Comparison of ENCODE assay signal across 20 cellular contexts in the genomic region with DNA sequence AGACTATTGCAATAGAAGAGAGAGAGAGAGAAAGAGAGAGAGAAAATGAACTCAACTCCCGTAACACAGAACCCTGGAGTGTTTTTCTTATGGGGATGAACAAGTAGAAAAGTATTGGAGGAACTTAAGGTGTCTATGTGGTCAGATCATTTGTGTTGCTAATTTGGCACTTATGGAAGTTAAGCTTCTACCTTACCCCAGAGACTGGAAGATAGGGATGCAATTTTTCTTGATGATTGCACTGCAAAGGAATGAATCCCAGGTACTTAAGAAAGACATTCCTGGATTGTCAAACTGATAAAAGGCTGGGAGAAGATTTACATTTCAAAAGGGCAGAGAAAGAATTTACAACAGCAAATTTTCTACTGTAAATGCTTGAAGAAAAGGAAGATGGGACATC. TPM values are rescaled to one million over a fixed set of nuclear protein-coding genes. Genes with fewer than 3 reads are reported as not detected.
DNase-seq lines count a peak whose midpoint lies in the region; ATAC-seq and TF ChIP-seq lines count a peak whose summit lies in the region.
"Had no signal": no experiment of that assay in that cellular context is flagged by ENCODE, and none has a peak within 500 bp of the region (broad histone marks: within the 10 kb centered on the region; RNA-seq: fewer than 3 reads in every experiment).

No MANE protein-coding gene starts in this region.

- no peak for TF ChIP-seq CTCF in vagina (IDR thresholded peaks at IDR 0.05)

- peak; percentile 12 for DNase-seq in astrocyte of the hippocampus (ENCODE audit: low read depth, low spot score)
- peak; percentile 27 for DNase-seq in iPS DF 6.9 (ENCODE audit: low read depth, low spot score)
- DNase-seq in vagina (ENCODE audit: extremely low spot score in 2 of 2), result no peak
- DNase-seq in middle frontal gyrus (ENCODE audit: extremely low spot score, low spot score), result no peak
- no peak for DNase-seq in activated effector memory CD4-positive, alpha-beta T cell treated with anti-CD3 and anti-CD28 coated beads, Interleukin-2, amount 50 U/mL, for 16 hours
- DNase-seq: CD4-positive, CD25-positive, alpha-beta regulatory T cell; COR-L47; DMS 273 treated with DMSO at 0.1 percent for 48 hours; DMS79 treated with DMSO at 0.1 percent for 48 hours; GM23248; KG1; NCI-H1092; NCI-H1436 treated with DMSO at 0.1 percent for 48 hours; NCI-H1930; SIG-M5; SK-N-SH had no signal

- H3K4me1 ChIP-seq in HUES48 (ENCODE audit: control insufficient read depth, insufficient read depth, low read length) (peaks cover 19% of the 10 kb centered on the region), iPS DF 6.9 (ENCODE audit: control insufficient read depth, insufficient read depth, low read length) (no peaks in the 10 kb centered on the region), vagina (no peaks in the 10 kb centered on the region)

- H3K9me3 ChIP-seq in HUES48 (ENCODE audit: control insufficient read depth, insufficient read depth, low read length) (0 out of 2 replicates have a peak, but pooled peaks cover 3% of the 10 kb centered on the region), iPS DF 6.9 (ENCODE audit: control insufficient read depth, insufficient read depth, low read length) (no peaks in the 10 kb centered on the region), vagina (no peaks in the 10 kb centered on the region)
- H3K9me3 ChIP-seq: SK-N-SH had no signal

- no peak overlapping the region for H3K9ac ChIP-seq in HUES48 (ENCODE audit: low read depth, low read length)
- H3K9ac ChIP-seq: GM23248, SK-N-SH had no signal

- no peaks in the 10 kb centered on the region for H3K36me3 ChIP-seq in HUES48 (ENCODE audit: control insufficient read depth, insufficient read depth, low read length)
- no peaks in the 10 kb centered on the region for H3K36me3 ChIP-seq in iPS DF 6.9 (ENCODE audit: control insufficient read depth, insufficient read depth, low read length)
- no peaks in the 10 kb centered on the region for H3K36me3 ChIP-seq in vagina

- no CpG with 5 or more reads among the region's 1 CpG for WGBS in iPS DF 6.9 (ENCODE audit: insufficient coverage, insufficient read length)

- no peak for ATAC-seq in GM18870 (IDR thresholded peaks at IDR 0.05; ENCODE audit: unreplicated experiment)
- ATAC-seq: GM12878 had no signal

- intact Hi-C loops in vagina (cut with DNase I), result no loop called here

- no peaks in the 10 kb centered on the region for H3K27me3 ChIP-seq in HUES48 (ENCODE audit: control insufficient read depth, insufficient read depth, low read length)
- H3K27me3 ChIP-seq in iPS DF 6.9 (ENCODE audit: control insufficient read depth, insufficient read depth, low read length), result no peaks in the 10 kb centered on the region
- no peaks in the 10 kb centered on the region for H3K27me3 ChIP-seq in vagina

- H3K27ac ChIP-seq in HUES48 (ENCODE audit: low read depth, low read length) (peak overlapping the region; percentile 84), iPS DF 6.9 (ENCODE audit: low read length) (no peak overlapping the region), vagina (no peak overlapping the region)
- H3K27ac ChIP-seq: GM23248, RWPE1 had no signal

- TF ChIP-seq POLR2A in vagina (IDR thresholded peaks at IDR 0.05), result no peak

- H3K4me3 ChIP-seq in HUES48 (ENCODE audit: low read depth, low read length), result peak overlapping the region; percentile 17; the same call in 1 of the 2 replicates
- H3K4me3 ChIP-seq in iPS DF 6.9 (ENCODE audit: low read length), result no peak overlapping the region
- H3K4me3 ChIP-seq in vagina, result no peak overlapping the region
- H3K4me3 ChIP-seq: GM12878, GM23248 had no signal

RNA-seq across cellular contexts. Expression of a gene that starts 57.3 kb away (rescaled TPM):
- 3.4 TPM for total RNA-seq in vagina

Comparison
In these comparisons a context has a peak if more than half of its experiments do, and no peak if none do; other contexts are left out.
1. DNase-seq: peak in astrocyte of the hippocampus (single experiment) and iPS DF 6.9 (single experiment); none in vagina (0 of 2), middle frontal gyrus (single experiment) and activated effector memory CD4-positive, alpha-beta T cell treated with anti-CD3 and anti-CD28 coated beads, Interleukin-2, amount 50 U/mL, for 16 hours (single experiment).